In the genomic region with DNA sequence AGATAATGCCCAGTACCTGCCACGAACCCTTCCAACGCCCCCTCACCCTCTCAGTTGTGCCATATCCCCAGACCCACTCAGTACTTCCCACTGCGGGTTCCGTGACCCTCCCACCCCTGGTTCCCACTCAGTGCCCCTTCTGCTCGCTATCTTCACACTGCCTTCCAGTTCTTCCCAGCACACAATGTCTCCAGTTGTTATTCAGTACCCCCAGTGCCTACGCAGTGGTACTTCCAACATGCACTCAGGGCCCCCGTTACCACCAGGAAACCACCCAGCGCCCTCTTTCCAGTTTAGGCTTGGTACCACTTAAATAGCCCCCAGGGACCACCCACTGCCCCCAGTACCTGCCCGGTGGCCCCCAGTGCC, we compare ENCODE assay signal across 1 cellular context.
TF ChIP-seq lines count a peak whose summit lies in the region.

No MANE protein-coding gene starts in this region.

TF ChIP-seq in GM23338, 12 proteins besides CTCF, POLR2A, EP300 and RAD21 (continued from another document):
- TF ChIP-seq, protein P1, sequence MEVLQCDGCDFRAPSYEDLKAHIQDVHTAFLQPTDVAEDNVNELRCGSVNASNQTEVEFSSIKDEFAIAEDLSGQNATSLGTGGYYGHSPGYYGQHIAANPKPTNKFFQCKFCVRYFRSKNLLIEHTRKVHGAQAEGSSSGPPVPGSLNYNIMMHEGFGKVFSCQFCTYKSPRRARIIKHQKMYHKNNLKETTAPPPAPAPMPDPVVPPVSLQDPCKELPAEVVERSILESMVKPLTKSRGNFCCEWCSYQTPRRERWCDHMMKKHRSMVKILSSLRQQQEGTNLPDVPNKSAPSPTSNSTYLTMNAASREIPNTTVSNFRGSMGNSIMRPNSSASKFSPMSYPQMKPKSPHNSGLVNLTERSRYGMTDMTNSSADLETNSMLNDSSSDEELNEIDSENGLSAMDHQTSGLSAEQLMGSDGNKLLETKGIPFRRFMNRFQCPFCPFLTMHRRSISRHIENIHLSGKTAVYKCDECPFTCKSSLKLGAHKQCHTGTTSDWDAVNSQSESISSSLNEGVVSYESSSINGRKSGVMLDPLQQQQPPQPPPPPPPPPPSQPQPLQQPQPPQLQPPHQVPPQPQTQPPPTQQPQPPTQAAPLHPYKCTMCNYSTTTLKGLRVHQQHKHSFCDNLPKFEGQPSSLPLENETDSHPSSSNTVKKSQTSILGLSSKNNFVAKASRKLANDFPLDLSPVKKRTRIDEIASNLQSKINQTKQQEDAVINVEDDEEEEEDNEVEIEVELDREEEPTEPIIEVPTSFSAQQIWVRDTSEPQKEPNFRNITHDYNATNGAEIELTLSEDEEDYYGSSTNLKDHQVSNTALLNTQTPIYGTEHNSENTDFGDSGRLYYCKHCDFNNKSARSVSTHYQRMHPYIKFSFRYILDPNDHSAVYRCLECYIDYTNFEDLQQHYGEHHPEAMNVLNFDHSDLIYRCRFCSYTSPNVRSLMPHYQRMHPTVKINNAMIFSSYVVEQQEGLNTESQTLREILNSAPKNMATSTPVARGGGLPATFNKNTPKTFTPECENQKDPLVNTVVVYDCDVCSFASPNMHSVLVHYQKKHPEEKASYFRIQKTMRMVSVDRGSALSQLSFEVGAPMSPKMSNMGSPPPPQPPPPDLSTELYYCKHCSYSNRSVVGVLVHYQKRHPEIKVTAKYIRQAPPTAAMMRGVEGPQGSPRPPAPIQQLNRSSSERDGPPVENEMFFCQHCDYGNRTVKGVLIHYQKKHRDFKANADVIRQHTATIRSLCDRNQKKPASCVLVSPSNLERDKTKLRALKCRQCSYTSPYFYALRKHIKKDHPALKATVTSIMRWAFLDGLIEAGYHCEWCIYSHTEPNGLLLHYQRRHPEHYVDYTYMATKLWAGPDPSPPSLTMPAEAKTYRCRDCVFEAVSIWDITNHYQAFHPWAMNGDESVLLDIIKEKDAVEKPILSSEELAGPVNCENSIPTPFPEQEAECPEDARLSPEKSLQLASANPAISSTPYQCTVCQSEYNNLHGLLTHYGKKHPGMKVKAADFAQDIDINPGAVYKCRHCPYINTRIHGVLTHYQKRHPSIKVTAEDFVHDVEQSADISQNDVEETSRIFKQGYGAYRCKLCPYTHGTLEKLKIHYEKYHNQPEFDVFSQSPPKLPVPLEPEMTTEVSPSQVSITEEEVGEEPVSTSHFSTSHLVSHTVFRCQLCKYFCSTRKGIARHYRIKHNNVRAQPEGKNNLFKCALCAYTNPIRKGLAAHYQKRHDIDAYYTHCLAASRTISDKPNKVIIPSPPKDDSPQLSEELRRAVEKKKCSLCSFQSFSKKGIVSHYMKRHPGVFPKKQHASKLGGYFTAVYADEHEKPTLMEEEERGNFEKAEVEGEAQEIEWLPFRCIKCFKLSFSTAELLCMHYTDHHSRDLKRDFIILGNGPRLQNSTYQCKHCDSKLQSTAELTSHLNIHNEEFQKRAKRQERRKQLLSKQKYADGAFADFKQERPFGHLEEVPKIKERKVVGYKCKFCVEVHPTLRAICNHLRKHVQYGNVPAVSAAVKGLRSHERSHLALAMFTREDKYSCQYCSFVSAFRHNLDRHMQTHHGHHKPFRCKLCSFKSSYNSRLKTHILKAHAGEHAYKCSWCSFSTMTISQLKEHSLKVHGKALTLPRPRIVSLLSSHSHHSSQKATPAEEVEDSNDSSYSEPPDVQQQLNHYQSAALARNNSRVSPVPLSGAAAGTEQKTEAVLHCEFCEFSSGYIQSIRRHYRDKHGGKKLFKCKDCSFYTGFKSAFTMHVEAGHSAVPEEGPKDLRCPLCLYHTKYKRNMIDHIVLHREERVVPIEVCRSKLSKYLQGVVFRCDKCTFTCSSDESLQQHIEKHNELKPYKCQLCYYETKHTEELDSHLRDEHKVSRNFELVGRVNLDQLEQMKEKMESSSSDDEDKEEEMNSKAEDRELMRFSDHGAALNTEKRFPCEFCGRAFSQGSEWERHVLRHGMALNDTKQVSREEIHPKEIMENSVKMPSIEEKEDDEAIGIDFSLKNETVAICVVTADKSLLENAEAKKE (CRISPR knock-in tag; IDR thresholded peaks at IDR 0.05), result no peak
- TF ChIP-seq EZH2phosphoT487 (IDR thresholded peaks at IDR 0.05; ENCODE audit: unreplicated experiment) (no peak), ZNF114 (CRISPR knock-in tag; IDR thresholded peaks at IDR 0.05) (no peak), STAT1 (IDR thresholded peaks at IDR 0.05; ENCODE audit: unreplicated experiment) (no peak)
- TF ChIP-seq, protein P2, sequence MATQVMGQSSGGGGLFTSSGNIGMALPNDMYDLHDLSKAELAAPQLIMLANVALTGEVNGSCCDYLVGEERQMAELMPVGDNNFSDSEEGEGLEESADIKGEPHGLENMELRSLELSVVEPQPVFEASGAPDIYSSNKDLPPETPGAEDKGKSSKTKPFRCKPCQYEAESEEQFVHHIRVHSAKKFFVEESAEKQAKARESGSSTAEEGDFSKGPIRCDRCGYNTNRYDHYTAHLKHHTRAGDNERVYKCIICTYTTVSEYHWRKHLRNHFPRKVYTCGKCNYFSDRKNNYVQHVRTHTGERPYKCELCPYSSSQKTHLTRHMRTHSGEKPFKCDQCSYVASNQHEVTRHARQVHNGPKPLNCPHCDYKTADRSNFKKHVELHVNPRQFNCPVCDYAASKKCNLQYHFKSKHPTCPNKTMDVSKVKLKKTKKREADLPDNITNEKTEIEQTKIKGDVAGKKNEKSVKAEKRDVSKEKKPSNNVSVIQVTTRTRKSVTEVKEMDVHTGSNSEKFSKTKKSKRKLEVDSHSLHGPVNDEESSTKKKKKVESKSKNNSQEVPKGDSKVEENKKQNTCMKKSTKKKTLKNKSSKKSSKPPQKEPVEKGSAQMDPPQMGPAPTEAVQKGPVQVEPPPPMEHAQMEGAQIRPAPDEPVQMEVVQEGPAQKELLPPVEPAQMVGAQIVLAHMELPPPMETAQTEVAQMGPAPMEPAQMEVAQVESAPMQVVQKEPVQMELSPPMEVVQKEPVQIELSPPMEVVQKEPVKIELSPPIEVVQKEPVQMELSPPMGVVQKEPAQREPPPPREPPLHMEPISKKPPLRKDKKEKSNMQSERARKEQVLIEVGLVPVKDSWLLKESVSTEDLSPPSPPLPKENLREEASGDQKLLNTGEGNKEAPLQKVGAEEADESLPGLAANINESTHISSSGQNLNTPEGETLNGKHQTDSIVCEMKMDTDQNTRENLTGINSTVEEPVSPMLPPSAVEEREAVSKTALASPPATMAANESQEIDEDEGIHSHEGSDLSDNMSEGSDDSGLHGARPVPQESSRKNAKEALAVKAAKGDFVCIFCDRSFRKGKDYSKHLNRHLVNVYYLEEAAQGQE (IDR thresholded peaks at IDR 0.05; ENCODE audit: unreplicated experiment), result no peak
